In genomic region chr3:31133541-31133940, GRCh38 we compare ENCODE assay signal across 18 cellular contexts.
"Had no signal": no experiment of that assay in that cellular context is flagged by ENCODE, and none has a peak within 500 bp of the region (broad histone marks: within the 10 kb centered on the region; RNA-seq: fewer than 3 reads in every experiment).

No MANE protein-coding gene starts in this region.

- DNase-seq: activated CD8-positive, alpha-beta memory T cell treated with anti-CD3 and anti-CD28 coated beads, Interleukin-2, amount 50 U/mL, for 48 hours; activated effector memory CD4-positive, alpha-beta T cell treated with Interleukin-2 at 50 U/mL for 16 hours; activated naive CD4-positive, alpha-beta T cell treated with anti-CD3 and anti-CD28 coated beads, Interleukin-2, amount 10 ng/mL, durations not matched to agents 7 days and 5 days; activated naive CD8-positive, alpha-beta T cell treated with anti-CD3 and anti-CD28 coated beads, Interleukin-2, amount 50 U/mL, for 24 hours; activated T-cell treated with anti-CD3 and anti-CD28 coated beads, Interleukin-2, amount 50 U/mL, for 48 hours; cerebellar nuclear complex; gastrocnemius medialis; hippocampal formation; left ventricle myocardium superior; mammary epithelial cell; naive thymus-derived CD8-positive, alpha-beta T cell; sigmoid colon; stimulated activated CD4-positive, alpha-beta T cell treated with anti-CD3 and anti-CD28 coated beads, Interleukin-2, amount 100 ng/mL, for 48 hours; stimulated activated CD8-positive, alpha-beta memory T cell treated with anti-CD3 and anti-CD28 coated beads, Interleukin-4, amount 100 ng/mL, for 48 hours; stimulated activated naive B cell treated with anti-CD40 and anti-IgM and Interleukin-4, amounts not matched to agents 10 μg/mL and 1 μg/mL and 100 μg/mL, for 72 hours; upper lobe of left lung had no signal

- H3K36me3 Mint-ChIP-seq: mesothelial cell of epicardium; naive thymus-derived CD8-positive, alpha-beta T cell; stimulated activated naive B cell treated with anti-CD40 and anti-IgM and Interleukin-4, amounts not matched to agents 10 μg/mL and 1 μg/mL and 100 μg/mL, for 72 hours; WTC11 had no signal

- H3K4me1 Mint-ChIP-seq: activated naive CD4-positive, alpha-beta T cell treated with anti-CD3 and anti-CD28 coated beads, Interleukin-2, amount 10 ng/mL, durations not matched to agents 7 days and 5 days; activated naive CD8-positive, alpha-beta T cell treated with anti-CD3 and anti-CD28 coated beads, Interleukin-2, amount 50 U/mL, for 24 hours; stimulated activated naive B cell treated with anti-CD40 and anti-IgM and Interleukin-4, amounts not matched to agents 10 μg/mL and 1 μg/mL and 100 μg/mL, for 72 hours had no signal

- H3K27ac Mint-ChIP-seq: activated naive CD4-positive, alpha-beta T cell treated with anti-CD3 and anti-CD28 coated beads, Interleukin-2, amount 10 ng/mL, durations not matched to agents 7 days and 5 days; activated naive CD8-positive, alpha-beta T cell treated with anti-CD3 and anti-CD28 coated beads, Interleukin-2, amount 50 U/mL, for 24 hours; mesothelial cell of epicardium; stimulated activated naive B cell treated with anti-CD40 and anti-IgM and Interleukin-4, amounts not matched to agents 10 μg/mL and 1 μg/mL and 100 μg/mL, for 72 hours; WTC11 had no signal

- H3K9me3 Mint-ChIP-seq: activated naive CD8-positive, alpha-beta T cell treated with anti-CD3 and anti-CD28 coated beads, Interleukin-2, amount 50 U/mL, for 24 hours; naive thymus-derived CD8-positive, alpha-beta T cell; stimulated activated naive B cell treated with anti-CD40 and anti-IgM and Interleukin-4, amounts not matched to agents 10 μg/mL and 1 μg/mL and 100 μg/mL, for 72 hours had no signal

- ATAC-seq: activated naive CD8-positive, alpha-beta T cell treated with anti-CD3 and anti-CD28 coated beads, Interleukin-2, amount 50 U/mL, for 24 hours; gastrocnemius medialis; left ventricle myocardium superior; naive thymus-derived CD8-positive, alpha-beta T cell; stimulated activated naive B cell treated with anti-CD40 and anti-IgM and Interleukin-4, amounts not matched to agents 10 μg/mL and 1 μg/mL and 100 μg/mL, for 72 hours; WTC11 had no signal

- H3K4me3 Mint-ChIP-seq: activated naive CD4-positive, alpha-beta T cell treated with anti-CD3 and anti-CD28 coated beads, Interleukin-2, amount 10 ng/mL, durations not matched to agents 7 days and 5 days; activated naive CD8-positive, alpha-beta T cell treated with anti-CD3 and anti-CD28 coated beads, Interleukin-2, amount 50 U/mL, for 24 hours; mesothelial cell of epicardium; naive thymus-derived CD8-positive, alpha-beta T cell; stimulated activated naive B cell treated with anti-CD40 and anti-IgM and Interleukin-4, amounts not matched to agents 10 μg/mL and 1 μg/mL and 100 μg/mL, for 72 hours; WTC11 had no signal

- H3K27me3 Mint-ChIP-seq: activated naive CD4-positive, alpha-beta T cell treated with anti-CD3 and anti-CD28 coated beads, Interleukin-2, amount 10 ng/mL, durations not matched to agents 7 days and 5 days; activated naive CD8-positive, alpha-beta T cell treated with anti-CD3 and anti-CD28 coated beads, Interleukin-2, amount 50 U/mL, for 24 hours; naive thymus-derived CD8-positive, alpha-beta T cell had no signal
